Comparison of ENCODE assay signal across 28 cellular contexts in genomic region chr2:21183306-21183705, GRCh38. TPM values are rescaled to one million over a fixed set of nuclear protein-coding genes. Genes with fewer than 3 reads are reported as not detected.
"Had no signal": no experiment of that assay in that cellular context is flagged by ENCODE, and none has a peak within 500 bp of the region (broad histone marks: within the 10 kb centered on the region; RNA-seq: fewer than 3 reads in every experiment).

No MANE protein-coding gene starts in this region.

- DNase-seq: stimulated activated CD4-positive, alpha-beta T cell treated with anti-CD3 and anti-CD28 coated beads, Interleukin-2, amount 100 ng/mL, for 48 hours; stimulated activated CD4-positive, alpha-beta T cell treated with anti-CD3 and anti-CD28 coated beads, Interleukin-4, amount 100 ng/mL, for 1 hour; stimulated activated CD4-positive, alpha-beta T cell treated with anti-CD3 and anti-CD28 coated beads, Interleukin-4, amount 100 ng/mL, for 24 hours; stimulated activated CD4-positive, alpha-beta T cell treated with anti-CD3 and anti-CD28 coated beads, Interleukin-4, amount 100 ng/mL, for 4 hours; stimulated activated CD8-positive, alpha-beta memory T cell treated with anti-CD3 and anti-CD28 coated beads, Interleukin-4, amount 100 ng/mL, for 48 hours; stimulated activated naive B cell treated with anti-CD40 and anti-IgM and Interleukin-4, amounts not matched to agents 10 μg/mL and 1 μg/mL and 100 μg/mL, for 72 hours; stimulated activated naive CD4-positive, alpha-beta T cell; stimulated activated naive CD4-positive, alpha-beta T cell treated with Interleukin-2 at 50 U/mL for 16 hours; stimulated activated naive CD8-positive, alpha-beta T cell treated with anti-CD3 and anti-CD28 coated beads, Interleukin-15, amount 100 ng/mL, for 72 hours; stimulated activated naive CD8-positive, alpha-beta T cell treated with anti-CD3 and anti-CD28 coated beads, Interleukin-15, Interleukin-2, amounts not matched to agents 100 U/mL and 50 U/mL, for 24 hours; stomach; substantia nigra; testis; thyroid gland; tibial artery; transverse colon; upper lobe of left lung; upper lobe of right lung; uterus had no signal

- H3K4me1 ChIP-seq: stomach, suprapubic skin, testis, thyroid gland, tibial artery, tibial nerve, transverse colon, upper lobe of left lung, upper lobe of right lung, uterus, vagina had no signal

- FAIRE-seq: urothelium cell line had no signal

- H3K4me3 ChIP-seq: stomach, suprapubic skin, testis, thoracic aorta, thyroid gland, tibial artery, tibial nerve, transverse colon, upper lobe of left lung, upper lobe of right lung, uterus, vagina had no signal

- H3K27me3 ChIP-seq: stomach, suprapubic skin, testis, thyroid gland, tibial artery, tibial nerve, transverse colon, upper lobe of left lung, upper lobe of right lung, uterus, vagina had no signal

- H3K36me3 ChIP-seq: stomach, suprapubic skin, thoracic aorta, thyroid gland, tibial artery, tibial nerve, transverse colon, upper lobe of left lung, upper lobe of right lung, uterus, vagina had no signal

- H3K27ac ChIP-seq: stomach, suprapubic skin, testis, thoracic aorta, thyroid gland, tibial artery, tibial nerve, transverse colon, upper lobe of left lung, upper lobe of right lung, uterus, vagina had no signal

- ATAC-seq: stimulated activated effector memory CD8-positive, alpha-beta T cell treated with anti-CD3 and anti-CD28 coated beads, Interleukin-12 subunit alpha, Interleukin-12 subunit beta, amount 100 ng/mL, for 72 hours; stimulated activated memory B cell treated with anti-CD40 and anti-IgM and Interleukin-4, amounts not matched to agents 10 μg/mL and 1 μg/mL and 100 μg/mL, for 72 hours; stimulated activated naive B cell treated with anti-CD40 and anti-IgM and Interleukin-4, amounts not matched to agents 10 μg/mL and 1 μg/mL and 100 μg/mL, for 72 hours; stimulated activated naive CD8-positive, alpha-beta T cell treated with anti-CD3 and anti-CD28 coated beads, Interleukin-15, amount 100 ng/mL, for 72 hours; stimulated activated naive CD8-positive, alpha-beta T cell treated with anti-CD3 and anti-CD28 coated beads, Interleukin-15, Interleukin-2, amounts not matched to agents 100 U/mL and 50 U/mL, for 24 hours; upper lobe of right lung had no signal

- H3K9me3 ChIP-seq: stomach, suprapubic skin, testis, thoracic aorta, thyroid gland, tibial artery, tibial nerve, transverse colon, upper lobe of left lung, upper lobe of right lung, uterus, vagina had no signal

RNA-seq across cellular contexts. Expression of gene TDRD15, which starts 59.5 kb away (rescaled TPM):
- total RNA-seq: temporal lobe, upper lobe of right lung, vagina had no signal
- polyA plus RNA-seq: stomach, urinary bladder had no signal
